12 cellular contexts compared by ENCODE assay signal in genomic region chrX:140815868-140816267, GRCh38.
DNase-seq lines count a peak whose midpoint lies in the region; ATAC-seq, FAIRE-seq and TF ChIP-seq lines count a peak whose summit lies in the region.
"Had no signal": no experiment of that assay in that cellular context is flagged by ENCODE, and none has a peak within 500 bp of the region (broad histone marks: within the 10 kb centered on the region; RNA-seq: fewer than 3 reads in every experiment).

No MANE protein-coding gene starts in this region.

- peaks cover 0 to 26% of the 10 kb centered on the region in 2 donors for H3K9me3 ChIP-seq in breast epithelium
- peaks cover 3% of the 10 kb centered on the region; the same call in 1 of the 2 replicates for H3K9me3 ChIP-seq in SK-N-MC (ENCODE audit: low read depth, low read length)

- H3K36me3 ChIP-seq in breast epithelium (no peaks in the 10 kb centered on the region), SK-N-MC (ENCODE audit: insufficient read depth, low read length) (no peaks in the 10 kb centered on the region)

- H3K9ac ChIP-seq in SK-N-MC (ENCODE audit: insufficient read length), result no peak overlapping the region

- POLR2A ChIA-PET in MCF 10A (lab: Yijun Ruan, JAX), result interaction anchor here (0.7 kb wide), 1 partner anchor 17 kb away, joined by 3 read pairs; no protein-coding TSS in a partner anchor

- CTCF ChIA-PET in MCF 10A (lab: Yijun Ruan, JAX), result interaction anchor here (0.5 to 2.9 kb wide), 7 partner anchors 10 to 462 kb away, joined by 3 to 12 read pairs (median 4); no protein-coding TSS in a partner anchor

- no peak for ATAC-seq in GM21447 (IDR thresholded peaks at IDR 0.05; ENCODE audit: unreplicated experiment)

- no peak for TF ChIP-seq POLR2A in breast epithelium (IDR thresholded peaks at IDR 0.05)

- peak overlapping the region; percentile 43 for H3K4me3 Mint-ChIP-seq in MCF 10A (ENCODE audit: unreplicated experiment)
- H3K4me3 Mint-ChIP-seq: central memory CD8-positive, alpha-beta T cell had no signal

- peaks cover 0 to 12% of the 10 kb centered on the region in 2 donors for H3K27me3 ChIP-seq in breast epithelium

- no peak overlapping the region for H3K27ac Mint-ChIP-seq in MCF 10A (ENCODE audit: low read depth, unreplicated experiment)

- H3K27me3 Mint-ChIP-seq in MCF 10A (ENCODE audit: insufficient read depth, unreplicated experiment), result no peaks in the 10 kb centered on the region
- H3K27me3 Mint-ChIP-seq: central memory CD8-positive, alpha-beta T cell had no signal

- intact Hi-C loops in MCF 10A (cut with micrococcal nuclease), result loop anchor here (5.0 kb wide), 1 partner anchor 461 kb away; no protein-coding TSS in a partner anchor
- intact Hi-C loops in breast epithelium (cut with DNase I; ENCODE audit: low total_unique reads), result no loop called here

- no peaks in the 10 kb centered on the region for H3K36me3 Mint-ChIP-seq in MCF 10A (ENCODE audit: insufficient read depth, unreplicated experiment)

- no peaks in the 10 kb centered on the region for H3K4me1 ChIP-seq in breast epithelium

- H3K4me3 ChIP-seq in breast epithelium (no peak overlapping the region), SK-N-MC (peak overlapping the region; percentile 28; the same call in 1 of the 2 replicates), fibroblast of villous mesenchyme (ENCODE audit: low read depth, low read length) (no peak overlapping the region)

- H3K4me1 Mint-ChIP-seq in MCF 10A (ENCODE audit: insufficient read depth, unreplicated experiment), result peaks cover 16% of the 10 kb centered on the region
- H3K4me1 Mint-ChIP-seq: central memory CD8-positive, alpha-beta T cell had no signal

- TF ChIP-seq CTCF in MCF 10A (IDR thresholded peaks at IDR 0.05; ENCODE audit: unreplicated experiment) (no peak), breast epithelium (IDR thresholded peaks at IDR 0.05) (no peak), fibroblast of villous mesenchyme (IDR thresholded peaks at IDR 0.05; ENCODE audit: insufficient read depth, low read depth, low read length) (no peak)

- DNase-seq in MCF 10A (ENCODE audit: unreplicated experiment) (peak; percentile 75), breast epithelium (ENCODE audit: low spot score in 2 of 2) (no peak), SK-N-MC (ENCODE audit: low read depth, low spot score) (peak; percentile 47), fibroblast of villous mesenchyme (ENCODE audit: low read depth) (peak; percentile 10), urothelium cell line (ENCODE audit: low spot score) (peak; percentile 28), DMS79 (lab: John Stamatoyannopoulos, UW) (no peak), amniotic stem cell (lab: John Stamatoyannopoulos, UW) (no peak)
- DNase-seq: activated effector memory CD4-positive, alpha-beta T cell treated with anti-CD3 and anti-CD28 coated beads, Interleukin-2, amount 50 U/mL, for 16 hours; T-helper 1 cell had no signal

- no TSS peak for BruUV-seq in MCF 10A (replicated peaks; lab: Mats Ljungman, UMichigan)

- no peak overlapping the region for H3K27ac ChIP-seq in breast epithelium
- H3K27ac ChIP-seq in SK-N-MC, result no peak overlapping the region

- no peak for FAIRE-seq in urothelium cell line (lab: Jason Lieb, UNC)
- FAIRE-seq: A204.1 had no signal

- peaks cover 29% of the 10 kb centered on the region for H3K9me3 Mint-ChIP-seq in MCF 10A (ENCODE audit: unreplicated experiment)

Comparison
In these comparisons a context has a peak if more than half of its experiments do, and no peak if none do; other contexts are left out.
1. DNase-seq: peak in MCF 10A (single experiment), SK-N-MC (single experiment), fibroblast of villous mesenchyme (single experiment) and urothelium cell line (single experiment); none in breast epithelium (0 of 2), DMS79 (single experiment) and amniotic stem cell (single experiment).